15 cellular contexts compared by ENCODE assay signal in genomic region chr11:73171762-73172161, GRCh38. TPM values are rescaled to one million over a fixed set of nuclear protein-coding genes. Genes with fewer than 3 reads are reported as not detected.
DNase-seq lines count a peak whose midpoint lies in the region; ATAC-seq, FAIRE-seq and TF ChIP-seq lines count a peak whose summit lies in the region.
"Had no signal": no experiment of that assay in that cellular context is flagged by ENCODE, and none has a peak within 500 bp of the region (broad histone marks: within the 10 kb centered on the region; RNA-seq: fewer than 3 reads in every experiment).

No MANE protein-coding gene starts in this region.

- DNase-seq in right cardiac atrium (no peak), left ventricle myocardium superior (no peak), Karpas-422 (no peak), K562 (ENCODE audit: extremely low read depth in 1 of 4, low spot score in 3 of 4) (no peak), NCI-H1694 treated with DMSO at 0.1 percent for 48 hours (lab: John Stamatoyannopoulos, UW) (no peak), HEK293T (ENCODE audit: extremely low spot score) (no peak)
- DNase-seq in stimulated activated CD4-positive, alpha-beta T cell treated with anti-CD3 and anti-CD28 coated beads, Interleukin-4, amount 100 ng/mL, for 24 hours = no peak
- DNase-seq: DMS 273 treated with DMSO at 0.1 percent for 48 hours, HFFc6, Kasumi-1, NCI-H187 treated with DMSO at 0.1 percent for 48 hours, NCI-H2171, NCI-H446 had no signal

- H3K27ac ChIP-seq in right cardiac atrium (ENCODE audit: low read length) (peak overlapping the region; percentile 18), Karpas-422 (ENCODE audit: low read length) (peak overlapping the region; percentile 28; the same call in 1 of the 2 replicates), K562 (ENCODE audit: extremely low read depth, low read depth, low read length) (no peak overlapping the region)
- H3K27ac ChIP-seq: SK-N-MC had no signal

- ATAC-seq in right cardiac atrium (no peak), left ventricle myocardium superior (no peak), K562 (no peak)

- H3K4me2 ChIP-seq in Karpas-422 (ENCODE audit: low read depth, low read length, poor library complexity, severe bottlenecking) (no peak overlapping the region), K562 (ENCODE audit: insufficient read depth, low read length) (no peak overlapping the region)

- in situ Hi-C loops in K562 (cut with MboI) = no loop called here

- H3K4me3 ChIP-seq in right cardiac atrium (ENCODE audit: low read length) = no peak overlapping the region
- H3K4me3 ChIP-seq in Karpas-422 (ENCODE audit: low read length) = no peak overlapping the region
- H3K4me3 ChIP-seq in K562 = no peak overlapping the region
- H3K4me3 ChIP-seq: SK-N-MC had no signal

- no peak for TF ChIP-seq EP300 in K562 (IDR thresholded peaks at IDR 0.05; ENCODE audit: low read length)

- H3K9me3 ChIP-seq in right cardiac atrium (ENCODE audit: control insufficient read depth, low read length) (no peaks in the 10 kb centered on the region), Karpas-422 (ENCODE audit: low read length) (no peaks in the 10 kb centered on the region), K562 (replicated peaks; ENCODE audit: control insufficient read depth, insufficient read depth, low read depth, low read length) (no peaks in the 10 kb centered on the region)

- POLR2A ChIA-PET in K562 (lab: Yijun Ruan, JAX) = no interaction called here
- POLR2A ChIA-PET in HEK293T (lab: Yijun Ruan, JAX) = no interaction called here

- TF ChIP-seq RAD21 in K562 (CRISPR knock-in tag; conservative IDR thresholded peaks at IDR 0.05 in 1 of 2, IDR thresholded peaks at IDR 0.05 in 1 of 2) = no peak

- intact Hi-C loops in right cardiac atrium (cut with DNase I) = loop anchor here in 1 of 4 donors (10.0 kb wide), 2 partner anchors 247 to 447 kb away; no protein-coding TSS in a partner anchor
- intact Hi-C loops in left ventricle myocardium superior (cut with micrococcal nuclease) = loop anchor here (10.0 kb wide), 1 partner anchor 247 kb away; no protein-coding TSS in a partner anchor
- intact Hi-C loops in K562 (cut with micrococcal nuclease) = loop anchor here (5.0 kb wide), 1 partner anchor 444 kb away; no protein-coding TSS in a partner anchor

- H4K20me1 ChIP-seq in Karpas-422 (ENCODE audit: insufficient read depth, low read depth, low read length) (no peaks in the 10 kb centered on the region), K562 (replicated peaks; ENCODE audit: control insufficient read depth, insufficient read depth, low read length) (no peaks in the 10 kb centered on the region)

- H3K79me2 ChIP-seq in Karpas-422 (ENCODE audit: low read length) (no peaks in the 10 kb centered on the region), K562 (ENCODE audit: control insufficient read depth, insufficient read depth, low read length) (no peaks in the 10 kb centered on the region)

- no peak for TF ChIP-seq CTCF in K562 (IDR thresholded peaks at IDR 0.05 in 2 of 3, conservative IDR thresholded peaks at IDR 0.05 in 1 of 3; ENCODE audit: insufficient read depth in 2 of 3, low read depth in 1 of 3, low read length in 3 of 3)

- H2AFZ ChIP-seq in Karpas-422 (ENCODE audit: low read length) (no peak overlapping the region), K562 (ENCODE audit: low read depth, low read length) (peak overlapping the region; percentile 57)

- H3K9me1 ChIP-seq in K562 (ENCODE audit: control insufficient read depth, insufficient read depth, low read length) = no peaks in the 10 kb centered on the region

- TF ChIP-seq POLR2A in K562 (conservative IDR thresholded peaks at IDR 0.05) = no peak

- CTCF ChIA-PET in K562 (lab: Yijun Ruan, JAX; ENCODE audit: low intra/inter-chr PET ratio) (no interaction called here), HEK293T (lab: Yijun Ruan, JAX) (no interaction called here)

- 79% methylated on average over 5 of the region's 5 CpGs for WGBS in right cardiac atrium
- 31% methylated on average over 5 of the region's 5 CpGs for WGBS in K562 (ENCODE audit: insufficient coverage, low coverage, missing lambda C conversion rate)

- FAIRE-seq in K562 (lab: Jason Lieb, UNC) = no peak

- H3K9me2 ChIP-seq in Karpas-422 (replicated peaks; ENCODE audit: insufficient read depth, low read length) = no peaks in the 10 kb centered on the region

- H3K36me3 ChIP-seq in Karpas-422 (ENCODE audit: insufficient read depth, low read length) (no peaks in the 10 kb centered on the region), K562 (ENCODE audit: control insufficient read depth, insufficient read depth, low read length) (no peaks in the 10 kb centered on the region)

- no TSS peak for BruUV-seq in K562 (replicated peaks; lab: Mats Ljungman, UMichigan)

- H3K27me3 ChIP-seq in right cardiac atrium (ENCODE audit: control insufficient read depth, insufficient read depth) = no peaks in the 10 kb centered on the region
- no peaks in the 10 kb centered on the region for H3K27me3 ChIP-seq in Karpas-422 (ENCODE audit: low read length)
- H3K27me3 ChIP-seq in K562 (ENCODE audit: control insufficient read depth in 2 of 2, insufficient read depth in 2 of 2, low read length in 2 of 2) = no peaks in the 10 kb centered on the region

- H3K4me1 ChIP-seq in right cardiac atrium (ENCODE audit: control insufficient read depth, insufficient read depth, low read length) = peaks cover 22% of the 10 kb centered on the region
- H3K4me1 ChIP-seq in Karpas-422 (ENCODE audit: low read length) = peaks cover 47% of the 10 kb centered on the region
- H3K4me1 ChIP-seq in K562 (replicated peaks in 1 of 2; ENCODE audit: control insufficient read depth in 2 of 2, insufficient read depth in 2 of 2, low read length in 2 of 2) = peaks cover 4 to 5% of the 10 kb centered on the region in 2 experiments; a peak in 1 of 5 replicates

- no peak overlapping the region for H3K9ac ChIP-seq in Karpas-422 (ENCODE audit: low read length)
- H3K9ac ChIP-seq in K562 (ENCODE audit: insufficient read depth in 1 of 2, low read depth in 2 of 2, low read length in 2 of 2) = no peak overlapping the region

TF ChIP-seq in K562, 482 proteins besides CTCF, POLR2A, EP300 and RAD21 (continues in another document):
- TF ChIP-seq, protein P1, sequence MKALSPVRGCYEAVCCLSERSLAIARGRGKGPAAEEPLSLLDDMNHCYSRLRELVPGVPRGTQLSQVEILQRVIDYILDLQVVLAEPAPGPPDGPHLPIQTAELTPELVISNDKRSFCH (CRISPR knock-in tag; IDR thresholded peaks at IDR 0.05) = no peak
- TF ChIP-seq, protein P1 (tag; IDR thresholded peaks at IDR 0.05) = no peak

TF ChIP-seq in HEK293T, 16 proteins besides CTCF, POLR2A, EP300 and RAD21:
- TF ChIP-seq SUZ12 (IDR thresholded peaks at IDR 0.05) = no peak
- TF ChIP-seq FOXK2 (IDR thresholded peaks at IDR 0.05) = no peak
- no peak for TF ChIP-seq HDGF (IDR thresholded peaks at IDR 0.05; ENCODE audit: borderline replicate concordance)
- TF ChIP-seq NFRKB (IDR thresholded peaks at IDR 0.05) = no peak
- no peak for TF ChIP-seq FOXM1 (IDR thresholded peaks at IDR 0.05; ENCODE audit: borderline replicate concordance)
- TF ChIP-seq ARNT (IDR thresholded peaks at IDR 0.05) = no peak

RNA-seq across cellular contexts. Expression of gene FCHSD2, which starts 29.6 kb away (rescaled TPM):
- total RNA-seq in right cardiac atrium (10 to 100 TPM; 35.4 to 54.1 (median 39.3) TPM), left ventricle myocardium superior (32.7 TPM), K562 (2014; rRNA removed) (2.2 and 2.4 TPM in 2 replicates), K562 (2014; rRNA removed; fragmentation: Illumina TruSeq; extraction: Trizol) (6.4 and 8.8 TPM in 2 replicates), K562 (2015; rRNA removed; fragmentation: Illumina TruSeq; extraction: Trizol) (6.3 and 7.9 TPM in 2 replicates), K562 (2021) (14.0 and 14.7 TPM in 2 replicates)
- polyA plus RNA-seq in right cardiac atrium (12.6 TPM), K562 (2011; rRNA removed) (8.0 and 8.2 TPM in 2 replicates), K562 (2014; fragmentation: Illumina TruSeq; extraction: Trizol) (9.1 and 10.8 TPM in 2 replicates), K562 (2014; fragmentation: Nextera tagmentation; extraction: Ambion mirVana) (1 to 10 TPM; 1.8 to 3.2 TPM), K562 (2014; rRNA removed) (8.7 and 9.0 TPM in 2 replicates)
- total RNA-seq in Karpas-422 (2014; rRNA removed; shearing (Covaris generic); ENCODE audit: low replicate concordance) = 41.1 and 48.2 TPM in 2 replicates
- 11.7 and 39.3 TPM in 2 replicates for total RNA-seq in K562 (2011; cell fraction: chromatin; rRNA removed; ENCODE audit: low replicate concordance)
- total RNA-seq in K562 (2011; cell fraction: nucleolus; rRNA removed) = 6.3 and 8.0 TPM in 2 replicates
- total RNA-seq in K562 (2011; cell fraction: nucleoplasm; rRNA removed) = 8.4 and 12.2 TPM in 2 replicates
- polyA plus RNA-seq in K562 (2011; cell fraction: cytosol; rRNA removed) = 3.9 and 5.4 TPM in 2 replicates
- polyA plus RNA-seq in K562 (2011; cell fraction: nucleus; rRNA removed) = 9.0 and 9.5 TPM in 2 replicates
- 7.6 and 9.4 TPM in 2 replicates for polyA plus RNA-seq in K562 (2012)
- polyA minus RNA-seq in K562 (2011; rRNA and poly(A)+ RNA removed) = 9.1 and 10.5 TPM in 2 replicates
- polyA minus RNA-seq in K562 (2011; cell fraction: cytosol; rRNA and poly(A)+ RNA removed) = 8.4 and 10.1 TPM in 2 replicates
- polyA minus RNA-seq in K562 (2011; cell fraction: nucleus; rRNA and poly(A)+ RNA removed) = 5.5 and 9.7 TPM in 2 replicates

RNA-seq across cellular contexts. Expression of gene P2RY2, which starts 46.3 kb away (rescaled TPM):
- 10 to 100 TPM in 1 of 4 donors, 1 to 10 TPM in 3; 5.5 to 15.1 (median 9.2) TPM for total RNA-seq in right cardiac atrium
- polyA plus RNA-seq in right cardiac atrium = 5.4 TPM
- 19.7 TPM for total RNA-seq in left ventricle myocardium superior
- total RNA-seq in Karpas-422 (2014; rRNA removed; shearing (Covaris generic); ENCODE audit: low replicate concordance) = not detected in 2 replicates
- total RNA-seq in K562 (2011; cell fraction: chromatin; rRNA removed; ENCODE audit: low replicate concordance) = not detected in 2 replicates
- total RNA-seq in K562 (2011; cell fraction: nucleolus; rRNA removed) = not detected in 2 replicates
- not detected in 2 replicates for total RNA-seq in K562 (2011; cell fraction: nucleoplasm; rRNA removed)
- total RNA-seq in K562 (2014; rRNA removed) = not detected in 2 replicates
- total RNA-seq in K562 (2014; rRNA removed; fragmentation: Illumina TruSeq; extraction: Trizol) = not detected in 2 replicates
- total RNA-seq in K562 (2015; rRNA removed; fragmentation: Illumina TruSeq; extraction: Trizol) = not detected in 2 replicates
- total RNA-seq in K562 (2021) = not detected in 2 replicates
- polyA plus RNA-seq in K562 (2011; rRNA removed) = not detected in 2 replicates
- not detected in 2 replicates for polyA plus RNA-seq in K562 (2011; cell fraction: cytosol; rRNA removed)
- polyA plus RNA-seq in K562 (2011; cell fraction: nucleus; rRNA removed) = not detected in 2 replicates
- not detected in 2 replicates for polyA plus RNA-seq in K562 (2012)
- not detected in 2 replicates for polyA plus RNA-seq in K562 (2014; fragmentation: Illumina TruSeq; extraction: Trizol)
- polyA plus RNA-seq in K562 (2014; fragmentation: Nextera tagmentation; extraction: Ambion mirVana) = not detected
- not detected in 2 replicates for polyA plus RNA-seq in K562 (2014; rRNA removed)
- polyA minus RNA-seq in K562 (2011; rRNA and poly(A)+ RNA removed) = not detected in 2 replicates
- not detected in 2 replicates for polyA minus RNA-seq in K562 (2011; cell fraction: cytosol; rRNA and poly(A)+ RNA removed)
- polyA minus RNA-seq in K562 (2011; cell fraction: nucleus; rRNA and poly(A)+ RNA removed) = not detected in 2 replicates
- total RNA-seq: H4 had no signal
